27 cellular contexts compared by ENCODE assay signal in genomic region chr11:70618471-70619101, GRCh38.
DNase-seq lines count a peak whose midpoint lies in the region; ATAC-seq and TF ChIP-seq lines count a peak whose summit lies in the region.
"Had no signal": no experiment of that assay in that cellular context is flagged by ENCODE, and none has a peak within 500 bp of the region (broad histone marks: within the 10 kb centered on the region; RNA-seq: fewer than 3 reads in every experiment).

No MANE protein-coding gene starts in this region.

- H3K36me3 ChIP-seq in left ventricle myocardium inferior (no peaks in the 10 kb centered on the region), adrenal gland (replicated peaks in 1 of 2) (no peaks in the 10 kb centered on the region), mucosa of descending colon (ENCODE audit: low read depth) (no peaks in the 10 kb centered on the region), thyroid gland (no peaks in the 10 kb centered on the region)
- H3K36me3 ChIP-seq: ascending aorta, neutrophil, prostate gland had no signal

- 48 to 73% (median 58%) methylated on average over 3 to 21 of the region's 21 CpGs for WGBS in adrenal gland, 4 donors
- 81 to 86% methylated on average over 18 to 21 of the region's 21 CpGs for WGBS in thyroid gland, 2 donors

- no peak for ATAC-seq in Right ventricle myocardium superior (ENCODE audit: poor library complexity)
- peak; percentile 95 for ATAC-seq in mucosa of descending colon
- ATAC-seq in GM21529 (IDR thresholded peaks at IDR 0.05; ENCODE audit: unreplicated experiment), result no peak
- no peak for ATAC-seq in HG02623 (IDR thresholded peaks at IDR 0.05; ENCODE audit: unreplicated experiment)
- ATAC-seq: esophagus mucosa had no signal

- DNase-seq in Right ventricle myocardium superior, result peak; percentile 22
- no peak for DNase-seq in left ventricle myocardium inferior
- peak; percentile 54 to 85 (median 83) for DNase-seq in adrenal gland
- DNase-seq in mucosa of descending colon, result peak; percentile 67 to 76 (median 75)
- DNase-seq in thyroid gland, result peak; percentile 53 to 76
- no peak for DNase-seq in foreskin melanocyte
- DNase-seq: ACHN; activated CD4-positive, CD25-positive, alpha-beta regulatory T cell; activated effector memory CD4-positive, alpha-beta T cell treated with anti-CD3 and anti-CD28 coated beads, Interleukin-2, amount 50 U/mL, for 16 hours; activated naive CD8-positive, alpha-beta T cell treated with anti-CD3 and anti-CD28 coated beads for 36 hours; activated T-cell treated with anti-CD3 and anti-CD28 coated beads, Interleukin-2, amount 50 U/mL, for 24 hours; CD4-positive, alpha-beta memory T cell; dermis blood vessel endothelial cell; H9; MV-4-11; NCI-H1694; NK-92 treated with Interleukin-12 subunit alpha and Interleukin-12 subunit beta, amount 100 ng/mL, for 24 hours; stimulated activated CD4-positive, alpha-beta T cell treated with anti-CD3 and anti-CD28 coated beads, Interleukin-15, amount 100 ng/mL, for 24 hours; stimulated activated CD4-positive, alpha-beta T cell treated with anti-CD3 and anti-CD28 coated beads, Interleukin-4, amount 100 ng/mL, for 4 hours; T-helper 1 cell had no signal

- H3K27me3 ChIP-seq in left ventricle myocardium inferior (ENCODE audit: low read depth) (peaks cover 49% of the 10 kb centered on the region), adrenal gland (no peaks in the 10 kb centered on the region), thyroid gland (no peaks in the 10 kb centered on the region)
- H3K27me3 ChIP-seq: ascending aorta, neutrophil had no signal

- H3K4me1 ChIP-seq in left ventricle myocardium inferior (no peaks in the 10 kb centered on the region), adrenal gland (replicated peaks in 1 of 2) (peaks cover 0 to 8% of the 10 kb centered on the region in 2 donors), mucosa of descending colon (ENCODE audit: low read depth) (peaks cover 13% of the 10 kb centered on the region), thyroid gland (no peaks in the 10 kb centered on the region)
- H3K4me1 ChIP-seq: ascending aorta, prostate gland had no signal

- H3K27ac ChIP-seq in left ventricle myocardium inferior (replicated peaks), result no peak overlapping the region
- peak overlapping the region in 2 of 5 donors; percentile 34 to 60 for H3K27ac ChIP-seq in adrenal gland
- no peak overlapping the region for H3K27ac ChIP-seq in thyroid gland
- H3K27ac ChIP-seq: ascending aorta, neutrophil, prostate gland, SK-N-MC had no signal

- TF ChIP-seq POLR2A in adrenal gland (IDR thresholded peaks at IDR 0.05), result no peak
- no peak for TF ChIP-seq POLR2A in thyroid gland (IDR thresholded peaks at IDR 0.05)

- intact Hi-C loops in Right ventricle myocardium superior (cut with DNase I), result no loop called here
- intact Hi-C loops in left ventricle myocardium inferior (cut with micrococcal nuclease), result no loop called here
- intact Hi-C loops in adrenal gland (cut with DNase I), result no loop called here
- intact Hi-C loops in mucosa of descending colon (cut with DNase I, micrococcal nuclease), result no loop called here
- intact Hi-C loops in thyroid gland (cut with DNase I), result no loop called here

- H3K4me3 ChIP-seq in left ventricle myocardium inferior, result no peak overlapping the region
- no peak overlapping the region for H3K4me3 ChIP-seq in adrenal gland
- H3K4me3 ChIP-seq in mucosa of descending colon, result no peak overlapping the region
- no peak overlapping the region for H3K4me3 ChIP-seq in thyroid gland (replicated peaks in 1 of 3)
- H3K4me3 ChIP-seq: ascending aorta, prostate gland, SK-N-MC had no signal

- TF ChIP-seq CTCF in left ventricle myocardium inferior (IDR thresholded peaks at IDR 0.05; ENCODE audit: borderline replicate concordance), result no peak
- TF ChIP-seq CTCF in adrenal gland (IDR thresholded peaks at IDR 0.05), result no peak
- no peak for TF ChIP-seq CTCF in mucosa of descending colon (IDR thresholded peaks at IDR 0.05)
- TF ChIP-seq CTCF in thyroid gland (IDR thresholded peaks at IDR 0.05), result no peak

- H3K9me3 ChIP-seq in left ventricle myocardium inferior (replicated peaks) (peaks cover 22% of the 10 kb centered on the region), adrenal gland (replicated peaks in 1 of 3) (no peaks in the 10 kb centered on the region), mucosa of descending colon (peaks cover 10% of the 10 kb centered on the region), thyroid gland (no peaks in the 10 kb centered on the region)
- H3K9me3 ChIP-seq: neutrophil, prostate gland had no signal

Comparison
In these comparisons a context has a peak if more than half of its experiments do, and no peak if none do; other contexts are left out.
1. DNase-seq: peak in Right ventricle myocardium superior (single experiment), adrenal gland (7 of 7), mucosa of descending colon (3 of 3) and thyroid gland (2 of 2); none in left ventricle myocardium inferior (single experiment) and foreskin melanocyte (single experiment).